Comparison of ENCODE assay signal across 1 cellular context in the genomic region with DNA sequence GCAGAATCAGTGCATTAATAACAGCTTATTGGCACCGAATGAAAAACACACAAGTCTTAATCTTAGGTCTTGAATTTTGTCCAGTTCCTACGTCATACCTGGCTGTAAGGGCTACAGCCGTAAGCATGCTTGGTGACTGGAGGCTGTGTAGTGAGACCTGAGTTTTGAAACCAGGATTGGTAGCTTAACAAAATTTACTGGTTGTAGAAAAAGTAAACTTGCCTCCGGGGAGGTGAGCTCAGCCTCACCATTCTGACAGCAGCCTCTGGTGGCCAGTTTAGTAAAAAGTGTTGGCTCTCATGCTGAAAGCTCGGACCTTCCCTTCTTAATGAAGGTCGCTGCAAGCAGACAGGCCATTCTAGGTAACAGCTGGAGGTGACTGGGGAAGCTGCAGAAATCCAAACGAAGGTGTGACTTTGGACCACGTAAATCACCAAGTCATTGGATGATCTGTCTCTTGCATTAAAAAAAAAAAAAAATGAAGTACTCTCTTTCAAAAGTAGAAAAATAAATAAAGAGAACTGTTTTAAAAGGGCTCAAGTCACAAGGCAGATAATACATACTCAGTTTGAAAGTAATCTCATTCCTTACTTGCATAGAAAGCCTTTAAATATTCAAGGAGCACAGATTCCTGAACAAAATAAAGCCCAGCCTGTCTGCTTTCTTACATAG.
TF ChIP-seq lines count a peak whose summit lies in the region.

No MANE protein-coding gene starts in this region.

TF ChIP-seq in HepG2, 621 proteins besides CTCF, POLR2A, EP300 and RAD21 (continued from another document and continues in another):
- TF ChIP-seq STAG1 (CRISPR knock-in tag; IDR thresholded peaks at IDR 0.05), result peak; percentile 79
- TF ChIP-seq NR2F6 (IDR thresholded peaks at IDR 0.05), result no peak
- TF ChIP-seq NR2F6 (CRISPR knock-in tag; IDR thresholded peaks at IDR 0.05), result 0 out of 2 replicates have a peak, but pooled peaks have one; percentile 8
- no peak for TF ChIP-seq ZBTB44 (CRISPR knock-in tag; IDR thresholded peaks at IDR 0.05)
- no peak for TF ChIP-seq MAZ (IDR thresholded peaks at IDR 0.05; ENCODE audit: borderline replicate concordance, low read depth, low read length)
- no peak for TF ChIP-seq MAZ (CRISPR knock-in tag; IDR thresholded peaks at IDR 0.05; ENCODE audit: low read depth)
- TF ChIP-seq FOXA3 (CRISPR knock-in tag; IDR thresholded peaks at IDR 0.05), result peak; percentile 46; the same call in 1 of the 2 replicates
- no peak for TF ChIP-seq ZNF781 (CRISPR knock-in tag; IDR thresholded peaks at IDR 0.05; ENCODE audit: borderline replicate concordance, not compliant biosample characterization)
- peak; percentile 39 for TF ChIP-seq XRCC5 (optimal IDR thresholded peaks at IDR 0.05; ENCODE audit: low read length)
- TF ChIP-seq MIXL1 (CRISPR knock-in tag; IDR thresholded peaks at IDR 0.05), result peak; percentile 63; the same call in 1 of the 2 replicates
- TF ChIP-seq RARA (CRISPR knock-in tag; IDR thresholded peaks at IDR 0.05), result 0 out of 2 replicates have a peak, but pooled peaks have one; percentile 15
- no peak for TF ChIP-seq PATZ1 (CRISPR knock-in tag; IDR thresholded peaks at IDR 0.05)
- TF ChIP-seq ZNF383 (CRISPR knock-in tag; IDR thresholded peaks at IDR 0.05; ENCODE audit: borderline replicate concordance), result no peak
- peak; percentile 36 for TF ChIP-seq TEAD3 (CRISPR knock-in tag; optimal IDR thresholded peaks at IDR 0.05; ENCODE audit: borderline replicate concordance)
- TF ChIP-seq, protein P1, sequence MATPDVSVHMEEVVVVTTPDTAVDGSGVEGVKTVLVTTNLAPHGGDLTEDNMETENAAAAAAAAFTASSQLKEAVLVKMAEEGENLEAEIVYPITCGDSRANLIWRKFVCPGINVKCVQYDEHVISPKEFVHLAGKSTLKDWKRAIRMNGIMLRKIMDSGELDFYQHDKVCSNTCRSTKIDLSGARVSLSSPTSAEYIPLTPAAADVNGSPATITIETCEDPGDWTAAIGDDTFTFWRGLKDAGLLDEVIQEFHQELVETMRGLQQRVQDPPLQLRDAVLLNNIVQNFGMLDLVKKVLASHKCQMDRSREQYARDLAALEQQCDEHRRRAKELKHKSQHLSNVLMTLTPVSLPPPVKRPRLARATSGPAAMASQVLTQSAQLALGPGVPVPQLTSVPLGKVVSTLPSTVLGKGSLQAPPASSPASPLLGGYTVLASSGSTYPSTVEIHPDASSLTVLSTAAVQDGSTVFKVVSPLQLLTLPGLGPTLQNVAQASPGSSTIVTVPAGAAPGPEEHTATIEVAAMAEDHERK (CRISPR knock-in tag; IDR thresholded peaks at IDR 0.05; ENCODE audit: low read depth), result no peak
- no peak for TF ChIP-seq SNRNP70 (IDR thresholded peaks at IDR 0.05; ENCODE audit: low read depth, low read length)
- TF ChIP-seq SALL1 (CRISPR knock-in tag; IDR thresholded peaks at IDR 0.05), result peak; percentile 49; the same call in 1 of the 2 replicates
- TF ChIP-seq POLR2G (IDR thresholded peaks at IDR 0.05; ENCODE audit: low read depth, low read length), result no peak
- TF ChIP-seq, protein P2, sequence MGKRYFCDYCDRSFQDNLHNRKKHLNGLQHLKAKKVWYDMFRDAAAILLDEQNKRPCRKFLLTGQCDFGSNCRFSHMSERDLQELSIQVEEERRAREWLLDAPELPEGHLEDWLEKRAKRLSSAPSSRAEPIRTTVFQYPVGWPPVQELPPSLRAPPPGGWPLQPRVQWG (CRISPR knock-in tag; IDR thresholded peaks at IDR 0.05; ENCODE audit: borderline replicate concordance, low read depth), result no peak
- TF ChIP-seq SP1 (IDR thresholded peaks at IDR 0.05), result no peak
- no peak for TF ChIP-seq SP1 (CRISPR knock-in tag; IDR thresholded peaks at IDR 0.05)
- 0 out of 2 replicates have a peak, but pooled peaks have one; percentile 22 for TF ChIP-seq ZNF337 (CRISPR knock-in tag; IDR thresholded peaks at IDR 0.05; ENCODE audit: borderline replicate concordance, low read depth)
- TF ChIP-seq ERF (CRISPR knock-in tag; IDR thresholded peaks at IDR 0.05), result 0 out of 2 replicates have a peak, but pooled peaks have one; percentile 24
- TF ChIP-seq, protein P3, sequence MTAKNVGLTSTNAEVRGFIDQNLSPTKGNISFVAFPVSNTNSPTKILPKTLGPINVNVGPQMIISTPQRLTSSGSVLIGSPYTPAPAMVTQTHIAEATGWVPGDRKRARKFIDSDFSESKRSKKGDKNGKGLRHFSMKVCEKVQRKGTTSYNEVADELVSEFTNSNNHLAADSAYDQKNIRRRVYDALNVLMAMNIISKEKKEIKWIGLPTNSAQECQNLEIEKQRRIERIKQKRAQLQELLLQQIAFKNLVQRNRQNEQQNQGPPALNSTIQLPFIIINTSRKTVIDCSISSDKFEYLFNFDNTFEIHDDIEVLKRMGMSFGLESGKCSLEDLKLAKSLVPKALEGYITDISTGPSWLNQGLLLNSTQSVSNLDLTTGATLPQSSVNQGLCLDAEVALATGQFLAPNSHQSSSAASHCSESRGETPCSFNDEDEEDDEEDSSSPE (CRISPR knock-in tag; IDR thresholded peaks at IDR 0.05), result no peak
- no peak for TF ChIP-seq ZNF253 (CRISPR knock-in tag; IDR thresholded peaks at IDR 0.05; ENCODE audit: borderline replicate concordance)
- no peak for TF ChIP-seq ZFP41 (CRISPR knock-in tag; IDR thresholded peaks at IDR 0.05; ENCODE audit: borderline replicate concordance)
- no peak for TF ChIP-seq FOXA1 (IDR thresholded peaks at IDR 0.05)
- TF ChIP-seq FOXA1 (CRISPR knock-in tag; IDR thresholded peaks at IDR 0.05), result 0 out of 2 replicates have a peak, but pooled peaks have one; percentile 8
- no peak for TF ChIP-seq RORA (CRISPR knock-in tag; IDR thresholded peaks at IDR 0.05)
- TF ChIP-seq ZNF468 (CRISPR knock-in tag; IDR thresholded peaks at IDR 0.05), result no peak
- TF ChIP-seq ZBTB7B (CRISPR knock-in tag; IDR thresholded peaks at IDR 0.05), result no peak
- no peak for TF ChIP-seq JUNB (CRISPR knock-in tag; IDR thresholded peaks at IDR 0.05; ENCODE audit: borderline replicate concordance)
- TF ChIP-seq ZNF639 (CRISPR knock-in tag; conservative IDR thresholded peaks at IDR 0.05), result no peak
- TF ChIP-seq ZNF138 (CRISPR knock-in tag; IDR thresholded peaks at IDR 0.05; ENCODE audit: low read depth), result no peak
- 0 out of 2 replicates have a peak, but pooled peaks have one; percentile 26 for TF ChIP-seq KMT2A (CRISPR knock-in tag; IDR thresholded peaks at IDR 0.05)
- TF ChIP-seq IRF9 (CRISPR knock-in tag; IDR thresholded peaks at IDR 0.05; ENCODE audit: borderline replicate concordance), result no peak
- TF ChIP-seq BCL6 (CRISPR knock-in tag; IDR thresholded peaks at IDR 0.05), result no peak
- no peak for TF ChIP-seq SOX13 (IDR thresholded peaks at IDR 0.05)
- TF ChIP-seq SOX13 (CRISPR knock-in tag; conservative IDR thresholded peaks at IDR 0.05 in 1 of 2, IDR thresholded peaks at IDR 0.05 in 1 of 2), result 0 out of 4 replicates have a peak, but pooled peaks of 1 of the 2 experiments have one; percentile 13
- peak; percentile 81 for TF ChIP-seq SMC3 (IDR thresholded peaks at IDR 0.05; ENCODE audit: low read length)
- no peak for TF ChIP-seq ZNF230 (CRISPR knock-in tag; IDR thresholded peaks at IDR 0.05)
- 0 out of 2 replicates have a peak, but pooled peaks have one; percentile 8 for TF ChIP-seq SOX5 (CRISPR knock-in tag; IDR thresholded peaks at IDR 0.05; ENCODE audit: borderline replicate concordance)
- TF ChIP-seq, protein P4, sequence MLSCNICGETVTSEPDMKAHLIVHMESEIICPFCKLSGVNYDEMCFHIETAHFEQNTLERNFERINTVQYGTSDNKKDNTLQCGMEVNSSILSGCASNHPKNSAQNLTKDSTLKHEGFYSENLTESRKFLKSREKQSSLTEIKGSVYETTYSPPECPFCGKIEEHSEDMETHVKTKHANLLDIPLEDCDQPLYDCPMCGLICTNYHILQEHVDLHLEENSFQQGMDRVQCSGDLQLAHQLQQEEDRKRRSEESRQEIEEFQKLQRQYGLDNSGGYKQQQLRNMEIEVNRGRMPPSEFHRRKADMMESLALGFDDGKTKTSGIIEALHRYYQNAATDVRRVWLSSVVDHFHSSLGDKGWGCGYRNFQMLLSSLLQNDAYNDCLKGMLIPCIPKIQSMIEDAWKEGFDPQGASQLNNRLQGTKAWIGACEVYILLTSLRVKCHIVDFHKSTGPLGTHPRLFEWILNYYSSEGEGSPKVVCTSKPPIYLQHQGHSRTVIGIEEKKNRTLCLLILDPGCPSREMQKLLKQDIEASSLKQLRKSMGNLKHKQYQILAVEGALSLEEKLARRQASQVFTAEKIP (CRISPR knock-in tag; IDR thresholded peaks at IDR 0.05; ENCODE audit: borderline replicate concordance), result no peak
- TF ChIP-seq ZNF772 (CRISPR knock-in tag; IDR thresholded peaks at IDR 0.05), result no peak
- no peak for TF ChIP-seq ZNF350 (CRISPR knock-in tag; IDR thresholded peaks at IDR 0.05; ENCODE audit: borderline replicate concordance, low read depth)
- TF ChIP-seq CENPT (CRISPR knock-in tag; IDR thresholded peaks at IDR 0.05; ENCODE audit: low read depth), result no peak
- TF ChIP-seq HNF4A (CRISPR knock-in tag; IDR thresholded peaks at IDR 0.05), result no peak
- TF ChIP-seq TBP (CRISPR knock-in tag; IDR thresholded peaks at IDR 0.05), result no peak
- no peak for TF ChIP-seq PITX1 (CRISPR knock-in tag; IDR thresholded peaks at IDR 0.05)
- TF ChIP-seq ESRRA (CRISPR knock-in tag; IDR thresholded peaks at IDR 0.05; ENCODE audit: low read depth), result no peak
- TF ChIP-seq, protein P5, sequence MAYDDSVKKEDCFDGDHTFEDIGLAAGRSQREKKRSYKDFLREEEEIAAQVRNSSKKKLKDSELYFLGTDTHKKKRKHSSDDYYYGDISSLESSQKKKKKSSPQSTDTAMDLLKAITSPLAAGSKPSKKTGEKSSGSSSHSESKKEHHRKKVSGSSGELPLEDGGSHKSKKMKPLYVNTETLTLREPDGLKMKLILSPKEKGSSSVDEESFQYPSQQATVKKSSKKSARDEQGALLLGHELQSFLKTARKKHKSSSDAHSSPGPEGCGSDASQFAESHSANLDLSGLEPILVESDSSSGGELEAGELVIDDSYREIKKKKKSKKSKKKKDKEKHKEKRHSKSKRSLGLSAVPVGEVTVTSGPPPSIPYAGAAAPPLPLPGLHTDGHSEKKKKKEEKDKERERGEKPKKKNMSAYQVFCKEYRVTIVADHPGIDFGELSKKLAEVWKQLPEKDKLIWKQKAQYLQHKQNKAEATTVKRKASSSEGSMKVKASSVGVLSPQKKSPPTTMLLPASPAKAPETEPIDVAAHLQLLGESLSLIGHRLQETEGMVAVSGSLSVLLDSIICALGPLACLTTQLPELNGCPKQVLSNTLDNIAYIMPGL (CRISPR knock-in tag; IDR thresholded peaks at IDR 0.05; ENCODE audit: borderline replicate concordance in 1 of 2, low read depth in 1 of 2), result peak; percentile 41 to 47; a peak in 2 of 4 replicates
- TF ChIP-seq IRF2 (CRISPR knock-in tag; IDR thresholded peaks at IDR 0.05), result 0 out of 2 replicates have a peak, but pooled peaks have one; percentile 43
- TF ChIP-seq ZNF44 (CRISPR knock-in tag; IDR thresholded peaks at IDR 0.05), result no peak
- TF ChIP-seq ZNF256 (CRISPR knock-in tag; conservative IDR thresholded peaks at IDR 0.05), result no peak
- TF ChIP-seq ZNF263 (CRISPR knock-in tag; IDR thresholded peaks at IDR 0.05), result no peak
- no peak for TF ChIP-seq HMGA1 (CRISPR knock-in tag; conservative IDR thresholded peaks at IDR 0.05)
- TF ChIP-seq DPF2 (CRISPR knock-in tag; IDR thresholded peaks at IDR 0.05; ENCODE audit: borderline replicate concordance, low read depth), result no peak
- TF ChIP-seq TAF1 (CRISPR knock-in tag; IDR thresholded peaks at IDR 0.05), result no peak
- no peak for TF ChIP-seq TSC22D2 (CRISPR knock-in tag; IDR thresholded peaks at IDR 0.05; ENCODE audit: borderline replicate concordance)
- 0 out of 2 replicates have a peak, but pooled peaks have one; percentile 16 for TF ChIP-seq ZMYM4 (CRISPR knock-in tag; IDR thresholded peaks at IDR 0.05)
- TF ChIP-seq ISX (CRISPR knock-in tag; conservative IDR thresholded peaks at IDR 0.05), result no peak
